Comparison of ENCODE assay signal across 1 cellular context in genomic region chr16:85144026-85144915, GRCh38.
TF ChIP-seq lines count a peak whose summit lies in the region.

No MANE protein-coding gene starts in this region.

TF ChIP-seq in SK-N-SH treated with all-trans-retinoic acid at 6 μM for 48 hours, 23 proteins besides CTCF, POLR2A, EP300 and RAD21 (continued from another document):
- no peak for TF ChIP-seq CSRNP3 (CRISPR knock-in tag; IDR thresholded peaks at IDR 0.05)
